In genomic region chr2:110211938-110212858, GRCh38 we compare ENCODE assay signal across 8 cellular contexts. TPM values are rescaled to one million over a fixed set of nuclear protein-coding genes. Genes with fewer than 3 reads are reported as not detected.
DNase-seq lines count a peak whose midpoint lies in the region; ATAC-seq lines count a peak whose summit lies in the region.

MTLN (minus strand) TSS chr2:110212547; CDS start chr2:110212525, 22 bp downstream.

- peak within 1 kb of the TSS; percentile 66 for H3K27ac ChIP-seq in cingulate gyrus (ENCODE audit: low read depth, low read length)

- ATAC-seq in GM19023 (IDR thresholded peaks at IDR 0.05; ENCODE audit: unreplicated experiment) (peak; percentile 86), HG03196 (IDR thresholded peaks at IDR 0.05; ENCODE audit: unreplicated experiment) (peak; percentile 88), left colon (peak; percentile 97)

- DNase-seq in AG20443 (ENCODE audit: low spot score) (peak; percentile 90), NCI-H510A (lab: John Stamatoyannopoulos, UW) (peak; percentile 35), left colon (peak; percentile 40 to 80)
- peak; percentile 61 to 64 for DNase-seq in activated CD4-positive, alpha-beta T cell treated with anti-CD3 and anti-CD28 coated beads for 4 hours
- peak; percentile 44 for DNase-seq in stimulated activated CD4-positive, alpha-beta T cell treated with anti-CD3 and anti-CD28 coated beads, Interleukin-1b, Interleukin-23, amount 100 ng/mL, for 48 hours

- intact Hi-C loops in left colon (cut with DNase I, micrococcal nuclease) = no loop called here

RNA-seq across cellular contexts. Expression of gene MTLN, which starts in this region (rescaled TPM):
- total RNA-seq in left colon = 10 to 100 TPM; 28.5 to 45.8 TPM

Comparison
In these comparisons a context has a peak if more than half of its experiments do, and no peak if none do; other contexts are left out.
1. Peak in every context shown above with its lines: DNase-seq, ATAC-seq and H3K27ac ChIP-seq.
2. DNase-seq: peak in every context shown above with its lines; median percentile 90 in AG20443; 62 in activated CD4-positive, alpha-beta T cell treated with anti-CD3 and anti-CD28 coated beads for 4 hours; 60 in left colon; 44 in stimulated activated CD4-positive, alpha-beta T cell treated with anti-CD3 and anti-CD28 coated beads, Interleukin-1b, Interleukin-23, amount 100 ng/mL, for 48 hours; 35 in NCI-H510A.